ENCODE assay signal across 8 cellular contexts in genomic region chr18:47080872-47081271, GRCh38. TPM values are rescaled to one million over a fixed set of nuclear protein-coding genes. Genes with fewer than 3 reads are reported as not detected.
"Had no signal": no experiment of that assay in that cellular context is flagged by ENCODE, and none has a peak within 500 bp of the region (broad histone marks: within the 10 kb centered on the region; RNA-seq: fewer than 3 reads in every experiment).

No MANE protein-coding gene starts in this region.

- H3K4me3 ChIP-seq: GM12878 had no signal

- ATAC-seq: GM12878 had no signal

- FAIRE-seq: GM12878, GM12891, GM12892, GM18507, GM19239 had no signal

- DNase-seq: GDM1, GF-D8 had no signal

RNA-seq across cellular contexts. Expression of gene ELOA2, which starts 45.5 kb away (rescaled TPM):
- total RNA-seq: G401, GM12878 had no signal
- polyA plus RNA-seq: GM12878 had no signal
